ENCODE assay signal across 22 cellular contexts in genomic region chr7:73512018-73512780, GRCh38. TPM values are rescaled to one million over a fixed set of nuclear protein-coding genes. Genes with fewer than 3 reads are reported as not detected.
DNase-seq lines count a peak whose midpoint lies in the region; ATAC-seq, FAIRE-seq and TF ChIP-seq lines count a peak whose summit lies in the region.
"Had no signal": no experiment of that assay in that cellular context is flagged by ENCODE, and none has a peak within 500 bp of the region (broad histone marks: within the 10 kb centered on the region; RNA-seq: fewer than 3 reads in every experiment).

No MANE protein-coding gene starts in this region.

- peaks cover 67% of the 10 kb centered on the region for H3K36me3 Mint-ChIP-seq in WTC11
- H3K36me3 Mint-ChIP-seq in T-cell: peaks cover 31% of the 10 kb centered on the region

- H3K9ac ChIP-seq in PC-3 (ENCODE audit: low read length): no peak overlapping the region
- H3K9ac ChIP-seq: KMS-11 had no signal

- H3K4me1 Mint-ChIP-seq in WTC11 (0 out of 2 replicates have a peak, but pooled peaks cover 3% of the 10 kb centered on the region), T-cell (peaks cover 24 to 39% (median 30%) of the 10 kb centered on the region in 3 donors)

- peaks cover 0 to 47% (median 16%) of the 10 kb centered on the region in 3 donors for H3K36me3 ChIP-seq in pancreas
- H3K36me3 ChIP-seq in PC-3 (ENCODE audit: low read depth, low read length): peaks cover 45% of the 10 kb centered on the region

- peaks cover 73% of the 10 kb centered on the region for H3K79me2 ChIP-seq in PC-3 (ENCODE audit: low read length)

- DNase-seq in Daoy (ENCODE audit: low read depth) (peak; percentile 34), WTC11 (ENCODE audit: low spot score) (no peak), fibroblast of peridontal ligament (ENCODE audit: extremely low read depth) (peak; percentile 74), pancreas (no peak), hepatic stellate cell (ENCODE audit: low spot score) (no peak), PC-3 (no peak), T-cell (no peak)
- DNase-seq: CD8-positive, alpha-beta memory T cell; DMS53; glutamatergic neuron; left cardiac atrium; MV-4-11; NCI-H187; NCI-H526 treated with DMSO at 0.1 percent for 48 hours had no signal

- H3K9me3 Mint-ChIP-seq in WTC11 (no peaks in the 10 kb centered on the region), T-cell (no peaks in the 10 kb centered on the region)
- H3K9me3 Mint-ChIP-seq: activated naive CD4-positive, alpha-beta T cell treated with anti-CD3 and anti-CD28 coated beads, Interleukin-2, amount 50 U/mL, for 72 hours; activated T-helper 1 cell treated with anti-CD3 and anti-CD28 coated beads, Interleukin-12 subunit alpha, Interleukin-12 subunit beta, Interleukin-2, Interleukin-4 antibody, amounts not matched to agents 30 ng/mL and 10 ng/mL and 1 ng/mL, durations not matched to agents 14 hours and 24 hours and 36 hours; CD8-positive, alpha-beta memory T cell had no signal

- ATAC-seq in WTC11 (no peak), pancreas (peak; percentile 31 to 47 (median 36)), PC-3 (no peak), T-cell (replicated peaks in 1 of 4) (no peak)
- ATAC-seq: activated CD4-positive, CD25-positive, alpha-beta regulatory T cell treated with anti-CD3 and anti-CD28 coated beads, Interleukin-2, amount 50 U/mL, for 24 hours; activated naive CD4-positive, alpha-beta T cell treated with anti-CD3 and anti-CD28 coated beads, Interleukin-2, amount 50 U/mL, for 72 hours; GM12878; HCT116; left cardiac atrium had no signal

- H3F3A ChIP-seq in PC-3 (ENCODE audit: low read length, unreplicated experiment): no peaks in the 10 kb centered on the region

- no peak overlapping the region for H3K4me3 ChIP-seq in pancreas
- H3K4me3 ChIP-seq in PC-3 (ENCODE audit: low read length): no peak overlapping the region
- H3K4me3 ChIP-seq: GM12878 had no signal

- TF ChIP-seq CTCF in WTC11 (IDR thresholded peaks at IDR 0.05) (no peak), pancreas (IDR thresholded peaks at IDR 0.05) (no peak), PC-3 (conservative IDR thresholded peaks at IDR 0.05; ENCODE audit: low read depth, low read length) (no peak)

- peaks cover 5 to 6% (median 6%) of the 10 kb centered on the region in 3 donors for H3K4me1 ChIP-seq in pancreas
- no peaks in the 10 kb centered on the region for H3K4me1 ChIP-seq in PC-3 (ENCODE audit: insufficient read depth, low read length)

- H3K27ac Mint-ChIP-seq in WTC11 (peak overlapping the region; percentile 74; the same call in 1 of the 2 replicates), T-cell (no peak overlapping the region)
- H3K27ac Mint-ChIP-seq: activated T-helper 1 cell treated with anti-CD3 and anti-CD28 coated beads, Interleukin-12 subunit alpha, Interleukin-12 subunit beta, Interleukin-2, Interleukin-4 antibody, amounts not matched to agents 30 ng/mL and 10 ng/mL and 1 ng/mL, durations not matched to agents 14 hours and 24 hours and 36 hours; progenitor cell of endocrine pancreas had no signal

- H3K9me3 ChIP-seq in pancreas: no peaks in the 10 kb centered on the region
- H3K9me3 ChIP-seq in PC-3 (ENCODE audit: low read length): no peaks in the 10 kb centered on the region

- no peak for FAIRE-seq in pancreas (lab: Jason Lieb, UNC)
- FAIRE-seq: colon, GM12878 had no signal

- H3K9me2 ChIP-seq in PC-3 (replicated peaks; ENCODE audit: low read length): no peaks in the 10 kb centered on the region

- no TSS peak for BruUV-seq in PC-3 (replicated peaks; lab: Mats Ljungman, UMichigan)

- no peak overlapping the region for H2AFZ ChIP-seq in PC-3 (ENCODE audit: low read length)

- H3K27me3 Mint-ChIP-seq in WTC11 (ENCODE audit: low read depth): no peaks in the 10 kb centered on the region
- no peaks in the 10 kb centered on the region for H3K27me3 Mint-ChIP-seq in T-cell
- H3K27me3 Mint-ChIP-seq: CD8-positive, alpha-beta memory T cell; progenitor cell of endocrine pancreas had no signal

- H3K4me2 ChIP-seq in PC-3 (ENCODE audit: low read length): no peak overlapping the region
- H3K4me2 ChIP-seq: KMS-11 had no signal

- WGBS in pancreas, 2 donors: 46% methylated on average over 8 of the region's 8 CpGs

- CTCF ChIA-PET in WTC11 (lab: Charles Lee) (no interaction called here), PC-3 (lab: Charles Lee) (no interaction called here), T-cell (lab: Charles Lee) (interaction anchor here in 1 of 2 donors (0.8 to 1.1 kb wide), 2 partner anchors 10 to 55 kb away, joined by 3 read pairs; partner anchors contain the start of gene BAZ1B)

- H4K20me1 ChIP-seq in PC-3 (ENCODE audit: low read length): peaks cover 28% of the 10 kb centered on the region

- peak overlapping the region in 1 of 4 donors; percentile 10 for H3K27ac ChIP-seq in pancreas
- H3K27ac ChIP-seq in PC-3 (ENCODE audit: low read length): no peak overlapping the region
- H3K27ac ChIP-seq: KMS-11 had no signal

- H3K4me3 Mint-ChIP-seq in WTC11: no peak overlapping the region
- H3K4me3 Mint-ChIP-seq in T-cell: no peak overlapping the region
- H3K4me3 Mint-ChIP-seq: activated T-helper 1 cell treated with anti-CD3 and anti-CD28 coated beads, Interleukin-12 subunit alpha, Interleukin-12 subunit beta, Interleukin-2, Interleukin-4 antibody, amounts not matched to agents 30 ng/mL and 10 ng/mL and 1 ng/mL, durations not matched to agents 14 hours and 24 hours and 36 hours; CD8-positive, alpha-beta memory T cell had no signal

- H3K27me3 ChIP-seq in pancreas (no peaks in the 10 kb centered on the region), PC-3 (ENCODE audit: low read length) (no peaks in the 10 kb centered on the region)

- intact Hi-C loops in pancreas (cut with DNase I): no loop called here
- intact Hi-C loops in PC-3 (cut with micrococcal nuclease): no loop called here

- POLR2A ChIA-PET in WTC11 (lab: Charles Lee) (interaction anchor here (0.7 to 1.0 kb wide), 3 partner anchors 9 to 72 kb away, joined by 3 to 4 read pairs (median 3); partner anchors contain the start of gene BAZ1B), PC-3 (lab: Charles Lee; ENCODE audit: unreplicated experiment) (no interaction called here), T-cell (lab: Charles Lee) (interaction anchor here (0.5 to 0.6 kb wide), 3 partner anchors 10 to 66 kb away, joined by 3 to 5 read pairs (median 5); partner anchors contain the start of gene TBL2 (in 1 of the 2))

TF ChIP-seq in WTC11, 78 proteins besides CTCF, POLR2A, EP300 and RAD21 (continues in another document):
- TF ChIP-seq ZNF396 (CRISPR knock-in tag; IDR thresholded peaks at IDR 0.05; ENCODE audit: borderline replicate concordance) (no peak), SOX15 (CRISPR knock-in tag; IDR thresholded peaks at IDR 0.05) (no peak), ETV6 (CRISPR knock-in tag; IDR thresholded peaks at IDR 0.05) (no peak), FOXP1 (CRISPR knock-in tag; IDR thresholded peaks at IDR 0.05; ENCODE audit: borderline replicate concordance) (no peak), USF2 (CRISPR knock-in tag; IDR thresholded peaks at IDR 0.05) (no peak), CDX4 (CRISPR knock-in tag; IDR thresholded peaks at IDR 0.05; ENCODE audit: borderline replicate concordance) (no peak), ZNF512 (CRISPR knock-in tag; IDR thresholded peaks at IDR 0.05; ENCODE audit: borderline replicate concordance) (no peak), ZNF232 (CRISPR knock-in tag; IDR thresholded peaks at IDR 0.05) (no peak), NFE2L1 (CRISPR knock-in tag; IDR thresholded peaks at IDR 0.05) (no peak)
- TF ChIP-seq, protein P1, sequence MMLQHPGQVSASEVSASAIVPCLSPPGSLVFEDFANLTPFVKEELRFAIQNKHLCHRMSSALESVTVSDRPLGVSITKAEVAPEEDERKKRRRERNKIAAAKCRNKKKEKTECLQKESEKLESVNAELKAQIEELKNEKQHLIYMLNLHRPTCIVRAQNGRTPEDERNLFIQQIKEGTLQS (CRISPR knock-in tag; conservative IDR thresholded peaks at IDR 0.05): no peak

RNA-seq across cellular contexts. Expression of gene BAZ1B, which starts 9.9 kb away (rescaled TPM):
- total RNA-seq in Daoy (2014; rRNA removed; shearing (Covaris generic)): 133 and 169 TPM in 2 replicates
- total RNA-seq in WTC11 (2021): 64.9 to 66.5 TPM (median 66.3 TPM) in 3 replicates
- total RNA-seq in pancreas: 10 to 100 TPM; 16.1 to 29.0 (median 18.9) TPM
- 10 to 100 TPM; 11.6 to 12.8 TPM for polyA plus RNA-seq in pancreas
- 45.5 and 62.5 TPM in 2 replicates for total RNA-seq in PC-3 (2014; rRNA removed)
- 10 to 100 TPM; 57.1 to 64.5 (median 63.0) TPM for total RNA-seq in T-cell

RNA-seq across cellular contexts. Expression of gene BCL7B, which starts 45.3 kb away (rescaled TPM):
- total RNA-seq in Daoy (2014; rRNA removed; shearing (Covaris generic)): 56.7 and 66.7 TPM in 2 replicates
- total RNA-seq in WTC11 (2021) (26.0 to 28.5 TPM (median 27.7 TPM) in 3 replicates), pancreas (10 to 100 TPM; 13.5 to 20.9 (median 17.1) TPM), PC-3 (2014; rRNA removed) (41.0 and 46.5 TPM in 2 replicates), T-cell (100 to 1,000 TPM in 2 of 5 donors, 10 to 100 TPM in 3; 56.3 to 106 (median 63.8) TPM)
- polyA plus RNA-seq in pancreas: 10 to 100 TPM; 34.4 to 44.6 TPM

Comparison
In these comparisons a context has a peak if more than half of its experiments do, and no peak if none do; other contexts are left out.
1. DNase-seq: peak in Daoy (single experiment) and fibroblast of peridontal ligament (single experiment); none in WTC11 (single experiment), pancreas (0 of 6), hepatic stellate cell (single experiment), PC-3 (single experiment) and T-cell (0 of 34).
2. ATAC-seq: peak in pancreas (4 of 4); none in WTC11 (single experiment), PC-3 (single experiment) and T-cell (0 of 4).